26 cellular contexts compared by ENCODE assay signal in the genomic region with DNA sequence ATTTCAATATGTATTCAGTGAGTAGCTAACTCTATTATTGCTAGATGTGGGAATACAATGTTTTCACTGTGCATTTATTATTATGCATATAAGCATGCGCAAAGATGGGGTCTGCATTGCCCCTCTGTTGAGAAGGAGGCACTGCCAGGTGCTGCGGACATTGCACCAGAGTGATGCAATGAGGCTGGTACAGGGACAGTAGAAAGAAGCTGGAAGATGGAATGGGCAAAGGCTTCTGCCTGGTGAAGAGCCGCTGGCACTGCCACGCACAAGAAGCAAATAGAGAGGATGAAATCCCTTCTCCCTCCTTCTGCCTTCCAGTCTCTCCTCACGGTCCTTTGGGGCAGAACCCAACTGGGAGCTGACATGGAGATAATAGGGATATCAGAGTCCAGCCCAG.
"Had no signal": no experiment of that assay in that cellular context is flagged by ENCODE, and none has a peak within 500 bp of the region (broad histone marks: within the 10 kb centered on the region; RNA-seq: fewer than 3 reads in every experiment).

No MANE protein-coding gene starts in this region.

- H3K27ac ChIP-seq: dorsolateral prefrontal cortex, ovary, psoas muscle, skin epidermis, spleen, testis, tibial artery had no signal

- H3K27me3 Mint-ChIP-seq: memory B cell; naive B cell; stimulated activated memory B cell treated with anti-CD40 and anti-IgM and Interleukin-4, amounts not matched to agents 10 μg/mL and 1 μg/mL and 100 μg/mL, for 72 hours; type B pancreatic cell had no signal

- H3K9me3 Mint-ChIP-seq: memory B cell, mesothelial cell of epicardium, nephron progenitor cell, type B pancreatic cell had no signal

- ATAC-seq: mucosa of descending colon; psoas muscle; right cardiac atrium; stimulated activated memory B cell treated with anti-CD40 and anti-IgM and Interleukin-4, amounts not matched to agents 10 μg/mL and 1 μg/mL and 100 μg/mL, for 72 hours; stimulated activated naive CD8-positive, alpha-beta T cell treated with anti-CD3 and anti-CD28 coated beads, Interleukin-15, Interleukin-2, amounts not matched to agents 100 U/mL and 50 U/mL, for 24 hours had no signal

- H3K4me3 Mint-ChIP-seq: memory B cell; mesothelial cell of epicardium; naive B cell; nephron progenitor cell; stimulated activated memory B cell treated with anti-CD40 and anti-IgM and Interleukin-4, amounts not matched to agents 10 μg/mL and 1 μg/mL and 100 μg/mL, for 72 hours; type B pancreatic cell had no signal

- H3K4me3 ChIP-seq: dorsolateral prefrontal cortex, lung, mucosa of descending colon, ovary, psoas muscle, skin epidermis, spleen, testis, tibial artery had no signal

- H3K27me3 ChIP-seq: dorsolateral prefrontal cortex, ovary, spleen, testis, tibial artery had no signal

- H3K9me3 ChIP-seq: mucosa of descending colon, ovary, psoas muscle, spleen, testis, tibial artery had no signal

- H3K36me3 ChIP-seq: ovary, spleen, tibial artery had no signal

- H3K36me3 Mint-ChIP-seq: memory B cell; mesothelial cell of epicardium; naive B cell; stimulated activated memory B cell treated with anti-CD40 and anti-IgM and Interleukin-4, amounts not matched to agents 10 μg/mL and 1 μg/mL and 100 μg/mL, for 72 hours; type B pancreatic cell had no signal

- FAIRE-seq: colon, frontal cortex, keratinocyte had no signal

- DNase-seq: dorsolateral prefrontal cortex; effector CD4-positive, alpha-beta T cell; hypothalamus; mucosa of descending colon; naive B cell; nephron progenitor cell; occipital lobe; ovary; posterior cingulate gyrus; psoas muscle; right cardiac atrium; spleen; stimulated activated CD4-positive, alpha-beta T cell treated with anti-CD3 and anti-CD28 coated beads, Interleukin-4, amount 100 ng/mL, for 4 hours; stimulated activated naive CD8-positive, alpha-beta T cell treated with anti-CD3 and anti-CD28 coated beads, Interleukin-15, Interleukin-2, amounts not matched to agents 100 U/mL and 50 U/mL, for 24 hours; substantia nigra; testis; tibial artery had no signal

- H3K27ac Mint-ChIP-seq: memory B cell; mesothelial cell of epicardium; nephron progenitor cell; stimulated activated memory B cell treated with anti-CD40 and anti-IgM and Interleukin-4, amounts not matched to agents 10 μg/mL and 1 μg/mL and 100 μg/mL, for 72 hours; type B pancreatic cell had no signal
